Comparison of ENCODE assay signal across 9 cellular contexts in the genomic region with DNA sequence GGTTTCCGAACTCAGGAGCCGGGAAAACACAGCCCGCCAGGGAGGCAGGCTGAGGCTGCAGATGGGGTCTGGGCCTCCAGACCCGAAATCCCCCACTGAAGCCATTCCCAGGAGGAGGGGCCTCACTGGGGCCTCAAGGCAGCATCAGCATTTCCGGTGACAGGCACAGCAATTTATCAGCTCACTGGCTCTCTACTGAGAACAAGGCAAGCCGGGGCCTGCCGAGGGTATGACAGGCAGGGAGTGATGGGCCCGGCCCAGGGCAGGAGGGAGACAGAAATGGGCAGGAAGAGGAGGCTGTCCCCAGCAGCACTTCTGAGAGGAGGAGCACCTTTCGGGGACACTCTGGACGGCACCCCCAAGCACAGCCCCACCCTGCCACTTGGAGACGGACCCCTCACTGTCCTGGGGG. TPM values are rescaled to one million over a fixed set of nuclear protein-coding genes. Genes with fewer than 3 reads are reported as not detected.
DNase-seq lines count a peak whose midpoint lies in the region; ATAC-seq and TF ChIP-seq lines count a peak whose summit lies in the region.
"Had no signal": no experiment of that assay in that cellular context is flagged by ENCODE, and none has a peak within 500 bp of the region (broad histone marks: within the 10 kb centered on the region; RNA-seq: fewer than 3 reads in every experiment).

No MANE protein-coding gene starts in this region.

- H3K27ac Mint-ChIP-seq in progenitor cell of endocrine pancreas = no peak overlapping the region

- H3K27me3 Mint-ChIP-seq in progenitor cell of endocrine pancreas = no peaks in the 10 kb centered on the region

- H3K4me1 ChIP-seq in adipocyte (ENCODE audit: control insufficient read depth, insufficient read depth, low read length) = peaks cover 26% of the 10 kb centered on the region

- peak; percentile 72 for DNase-seq in ELF-1 (ENCODE audit: low read depth, low spot score)
- DNase-seq in adipocyte (ENCODE audit: low read depth) = peak; percentile 45
- peak; percentile 48 to 76 for DNase-seq in lung microvascular endothelial cell (ENCODE audit: low read depth in 2 of 2)
- DNase-seq in UCSD-AML1 (lab: John Stamatoyannopoulos, UW; ENCODE audit: unreplicated experiment) = no peak
- DNase-seq in progenitor cell of endocrine pancreas (ENCODE audit: low spot score, unreplicated experiment) = no peak
- DNase-seq in left lobe of liver (ENCODE audit: low spot score) = no peak

- no peaks in the 10 kb centered on the region for H3K9me3 ChIP-seq in adipocyte (ENCODE audit: control insufficient read depth, low read length)
- H3K9me3 ChIP-seq: Caco-2 had no signal

- H3K9me3 Mint-ChIP-seq in progenitor cell of endocrine pancreas (ENCODE audit: low read depth) = no peaks in the 10 kb centered on the region

- peaks cover 36% of the 10 kb centered on the region for H3K4me1 Mint-ChIP-seq in progenitor cell of endocrine pancreas (ENCODE audit: low read depth)

- ATAC-seq in HG02571 (IDR thresholded peaks at IDR 0.05; ENCODE audit: unreplicated experiment) (peak; percentile 40), HG02678 (IDR thresholded peaks at IDR 0.05; ENCODE audit: unreplicated experiment) (no peak), left lobe of liver (no peak)

- H3K9ac ChIP-seq in adipocyte (ENCODE audit: low read length) = no peak overlapping the region

- H3K36me3 ChIP-seq in adipocyte (ENCODE audit: control insufficient read depth, insufficient read depth, low read length, severe bottlenecking) = no peaks in the 10 kb centered on the region

- no peaks in the 10 kb centered on the region for H3K27me3 ChIP-seq in adipocyte (replicated peaks; ENCODE audit: control insufficient read depth, insufficient read depth, low read length)

- no peak overlapping the region for H3K4me3 Mint-ChIP-seq in progenitor cell of endocrine pancreas (ENCODE audit: low read depth)

- no peak for TF ChIP-seq CTCF in progenitor cell of endocrine pancreas (IDR thresholded peaks at IDR 0.05; ENCODE audit: unreplicated experiment)

- no peaks in the 10 kb centered on the region for H3K36me3 Mint-ChIP-seq in progenitor cell of endocrine pancreas (ENCODE audit: insufficient read depth)

- H3K4me3 ChIP-seq in adipocyte (ENCODE audit: low read length) = no peak overlapping the region

RNA-seq across cellular contexts. Expression of gene SDC1, which starts 12.5 kb away (rescaled TPM):
- 0.40 and 1.7 TPM in 2 replicates for total RNA-seq in lung microvascular endothelial cell
- 35.1 and 38.7 TPM in 2 replicates for total RNA-seq in progenitor cell of endocrine pancreas
- total RNA-seq in left lobe of liver = 537 TPM

Comparison
In these comparisons a context has a peak if more than half of its experiments do, and no peak if none do; other contexts are left out.
1. DNase-seq: peak in ELF-1 (single experiment), adipocyte (single experiment) and lung microvascular endothelial cell (2 of 2); none in UCSD-AML1 (single experiment), progenitor cell of endocrine pancreas (single experiment) and left lobe of liver (single experiment).
2. RNA of gene SDC1, which starts 12.5 kb away (total RNA-seq): 537 TPM in left lobe of liver (single experiment) and 35.1 to 38.7 TPM in progenitor cell of endocrine pancreas; 0.40 to 1.7 TPM in lung microvascular endothelial cell; every median in the first group is over 10 times any median in the second.